ENCODE assay signal across 11 cellular contexts in genomic region chr12:14240873-14241220, GRCh38.
DNase-seq lines count a peak whose midpoint lies in the region; ATAC-seq and TF ChIP-seq lines count a peak whose summit lies in the region.
"Had no signal": no experiment of that assay in that cellular context is flagged by ENCODE, and none has a peak within 500 bp of the region (broad histone marks: within the 10 kb centered on the region; RNA-seq: fewer than 3 reads in every experiment).

No MANE protein-coding gene starts in this region.

- H3K27me3 Mint-ChIP-seq in activated naive CD4-positive, alpha-beta T cell treated with anti-CD3 and anti-CD28 coated beads for 36 hours (ENCODE audit: low read depth) = no peaks in the 10 kb centered on the region
- peaks cover 4% of the 10 kb centered on the region for H3K27me3 Mint-ChIP-seq in glutamatergic neuron (ENCODE audit: unreplicated experiment)
- H3K27me3 Mint-ChIP-seq in stimulated activated naive B cell treated with anti-CD40 and anti-IgM and Interleukin-4, amounts not matched to agents 10 μg/mL and 1 μg/mL and 100 μg/mL, for 72 hours = no peaks in the 10 kb centered on the region
- H3K27me3 Mint-ChIP-seq: T-helper 17 cell had no signal

- TF ChIP-seq CTCF in VCaP (conservative IDR thresholded peaks at IDR 0.05) (no peak), glutamatergic neuron (IDR thresholded peaks at IDR 0.05; ENCODE audit: partially characterized antibody, unreplicated experiment) (no peak), ovary (IDR thresholded peaks at IDR 0.05) (no peak)

- no peaks in the 10 kb centered on the region for H3K27me3 ChIP-seq in ovary

- peaks cover 20% of the 10 kb centered on the region for H3K4me1 Mint-ChIP-seq in activated naive CD4-positive, alpha-beta T cell treated with anti-CD3 and anti-CD28 coated beads for 36 hours (ENCODE audit: low read depth)
- H3K4me1 Mint-ChIP-seq in glutamatergic neuron (ENCODE audit: low read depth, unreplicated experiment) = peaks cover 17% of the 10 kb centered on the region
- H3K4me1 Mint-ChIP-seq in stimulated activated naive B cell treated with anti-CD40 and anti-IgM and Interleukin-4, amounts not matched to agents 10 μg/mL and 1 μg/mL and 100 μg/mL, for 72 hours = peaks cover 28 to 52% of the 10 kb centered on the region in 2 donors

- H3K27ac ChIP-seq in VCaP = peak overlapping the region; percentile 89
- no peak overlapping the region for H3K27ac ChIP-seq in ovary

- no peak for TF ChIP-seq EP300 in ovary (IDR thresholded peaks at IDR 0.05)

- intact Hi-C loops in activated naive CD4-positive, alpha-beta T cell treated with anti-CD3 and anti-CD28 coated beads for 36 hours (cut with micrococcal nuclease) = loop anchor here (1.0 kb wide), 1 partner anchor 11 kb away; no protein-coding TSS in a partner anchor
- intact Hi-C loops in ovary (cut with DNase I) = no loop called here

- no peaks in the 10 kb centered on the region for H3K9me3 ChIP-seq in ovary

- no peak for ATAC-seq in stimulated activated naive B cell treated with anti-CD40 and anti-IgM and Interleukin-4, amounts not matched to agents 10 μg/mL and 1 μg/mL and 100 μg/mL, for 72 hours (replicated peaks)

- DNase-seq in activated naive CD4-positive, alpha-beta T cell treated with anti-CD3 and anti-CD28 coated beads for 36 hours = no peak
- no peak for DNase-seq in activated naive CD4-positive, alpha-beta T cell treated with anti-CD3 and anti-CD28 coated beads, Interleukin-2, amount 50 U/mL, for 16 hours
- DNase-seq in glutamatergic neuron = no peak
- DNase-seq in stimulated activated naive B cell treated with anti-CD40 and anti-IgM and Interleukin-4, amounts not matched to agents 10 μg/mL and 1 μg/mL and 100 μg/mL, for 72 hours = no peak
- DNase-seq in ovary = no peak
- DNase-seq in DMS53 treated with DMSO at 0.1 percent for 48 hours (lab: John Stamatoyannopoulos, UW; ENCODE audit: unreplicated experiment) = no peak
- no peak for DNase-seq in C1 segment of cervical spinal cord (lab: John Stamatoyannopoulos, UW)
- DNase-seq: GDM1, HCEC 1CT, T-helper 17 cell had no signal

- peak overlapping the region; percentile 68 for H3K4me3 Mint-ChIP-seq in activated naive CD4-positive, alpha-beta T cell treated with anti-CD3 and anti-CD28 coated beads for 36 hours
- H3K4me3 Mint-ChIP-seq in glutamatergic neuron (ENCODE audit: unreplicated experiment) = no peak overlapping the region
- H3K4me3 Mint-ChIP-seq in stimulated activated naive B cell treated with anti-CD40 and anti-IgM and Interleukin-4, amounts not matched to agents 10 μg/mL and 1 μg/mL and 100 μg/mL, for 72 hours = peak overlapping the region; percentile 77 to 80

- H3K9me3 Mint-ChIP-seq in activated naive CD4-positive, alpha-beta T cell treated with anti-CD3 and anti-CD28 coated beads for 36 hours = peaks cover 5% of the 10 kb centered on the region
- peaks cover 3% of the 10 kb centered on the region for H3K9me3 Mint-ChIP-seq in glutamatergic neuron (ENCODE audit: unreplicated experiment)
- H3K9me3 Mint-ChIP-seq in stimulated activated naive B cell treated with anti-CD40 and anti-IgM and Interleukin-4, amounts not matched to agents 10 μg/mL and 1 μg/mL and 100 μg/mL, for 72 hours = peaks cover 5 to 7% of the 10 kb centered on the region in 2 donors

- no peaks in the 10 kb centered on the region for H3K36me3 ChIP-seq in ovary

- CTCF ChIA-PET in activated naive CD4-positive, alpha-beta T cell treated with anti-CD3 and anti-CD28 coated beads for 36 hours (lab: Charles Lee) = interaction anchor here (0.5 to 4.3 kb wide), 2 partner anchors 10 to 125 kb away, joined by 3 to 33 read pairs; partner anchors contain the start of gene ATF7IP

- WGBS in ovary, 3 donors = 64 to 75% (median 64%) methylated on average over 4 of the region's 4 CpGs

- H3K4me3 ChIP-seq in ovary = no peak overlapping the region

- no peak for TF ChIP-seq POLR2A in ovary (IDR thresholded peaks at IDR 0.05)

- H3K4me1 ChIP-seq in ovary (ENCODE audit: insufficient read depth) = no peaks in the 10 kb centered on the region

- peaks cover 11% of the 10 kb centered on the region for H3K36me3 Mint-ChIP-seq in activated naive CD4-positive, alpha-beta T cell treated with anti-CD3 and anti-CD28 coated beads for 36 hours (ENCODE audit: low read depth)
- peaks cover 4% of the 10 kb centered on the region for H3K36me3 Mint-ChIP-seq in glutamatergic neuron (ENCODE audit: unreplicated experiment)
- H3K36me3 Mint-ChIP-seq in stimulated activated naive B cell treated with anti-CD40 and anti-IgM and Interleukin-4, amounts not matched to agents 10 μg/mL and 1 μg/mL and 100 μg/mL, for 72 hours = peaks cover 7 to 10% of the 10 kb centered on the region in 2 donors

- peak overlapping the region; percentile 79 for H3K27ac Mint-ChIP-seq in activated naive CD4-positive, alpha-beta T cell treated with anti-CD3 and anti-CD28 coated beads for 36 hours
- H3K27ac Mint-ChIP-seq in glutamatergic neuron (ENCODE audit: unreplicated experiment) = peak overlapping the region; percentile 24
- H3K27ac Mint-ChIP-seq in stimulated activated naive B cell treated with anti-CD40 and anti-IgM and Interleukin-4, amounts not matched to agents 10 μg/mL and 1 μg/mL and 100 μg/mL, for 72 hours = peak overlapping the region; percentile 97

Comparison
In these comparisons a context has a peak if more than half of its experiments do, and no peak if none do; other contexts are left out.
1. H3K27ac Mint-ChIP-seq: peak in every context shown above with its lines; median percentile 97 in stimulated activated naive B cell treated with anti-CD40 and anti-IgM and Interleukin-4, amounts not matched to agents 10 μg/mL and 1 μg/mL and 100 μg/mL, for 72 hours; 79 in activated naive CD4-positive, alpha-beta T cell treated with anti-CD3 and anti-CD28 coated beads for 36 hours; 24 in glutamatergic neuron.